ENCODE assay signal across 1 cellular context in the genomic region with DNA sequence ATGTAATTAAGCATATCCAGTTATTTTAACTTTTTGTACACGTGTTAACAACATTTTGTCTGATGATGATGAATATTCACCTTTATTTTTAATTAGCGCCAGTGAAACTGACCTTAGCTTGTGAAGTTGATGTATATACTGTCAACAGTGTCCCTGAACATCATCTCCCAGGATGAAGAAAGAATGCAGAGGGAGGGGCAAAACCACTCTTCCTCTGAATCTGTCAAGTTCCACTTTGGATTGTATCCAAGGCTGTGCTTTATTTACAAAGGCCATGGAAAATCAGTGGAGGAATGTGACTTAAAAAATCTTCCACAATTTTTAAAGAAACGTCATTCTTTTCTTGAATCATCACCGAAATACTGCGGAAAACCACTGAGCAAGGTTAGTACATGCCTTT.
TF ChIP-seq lines count a peak whose summit lies in the region.

No MANE protein-coding gene starts in this region.

TF ChIP-seq in HepG2, 621 proteins besides CTCF, POLR2A, EP300 and RAD21 (continued from another document and continues in another):
- TF ChIP-seq, protein P1, sequence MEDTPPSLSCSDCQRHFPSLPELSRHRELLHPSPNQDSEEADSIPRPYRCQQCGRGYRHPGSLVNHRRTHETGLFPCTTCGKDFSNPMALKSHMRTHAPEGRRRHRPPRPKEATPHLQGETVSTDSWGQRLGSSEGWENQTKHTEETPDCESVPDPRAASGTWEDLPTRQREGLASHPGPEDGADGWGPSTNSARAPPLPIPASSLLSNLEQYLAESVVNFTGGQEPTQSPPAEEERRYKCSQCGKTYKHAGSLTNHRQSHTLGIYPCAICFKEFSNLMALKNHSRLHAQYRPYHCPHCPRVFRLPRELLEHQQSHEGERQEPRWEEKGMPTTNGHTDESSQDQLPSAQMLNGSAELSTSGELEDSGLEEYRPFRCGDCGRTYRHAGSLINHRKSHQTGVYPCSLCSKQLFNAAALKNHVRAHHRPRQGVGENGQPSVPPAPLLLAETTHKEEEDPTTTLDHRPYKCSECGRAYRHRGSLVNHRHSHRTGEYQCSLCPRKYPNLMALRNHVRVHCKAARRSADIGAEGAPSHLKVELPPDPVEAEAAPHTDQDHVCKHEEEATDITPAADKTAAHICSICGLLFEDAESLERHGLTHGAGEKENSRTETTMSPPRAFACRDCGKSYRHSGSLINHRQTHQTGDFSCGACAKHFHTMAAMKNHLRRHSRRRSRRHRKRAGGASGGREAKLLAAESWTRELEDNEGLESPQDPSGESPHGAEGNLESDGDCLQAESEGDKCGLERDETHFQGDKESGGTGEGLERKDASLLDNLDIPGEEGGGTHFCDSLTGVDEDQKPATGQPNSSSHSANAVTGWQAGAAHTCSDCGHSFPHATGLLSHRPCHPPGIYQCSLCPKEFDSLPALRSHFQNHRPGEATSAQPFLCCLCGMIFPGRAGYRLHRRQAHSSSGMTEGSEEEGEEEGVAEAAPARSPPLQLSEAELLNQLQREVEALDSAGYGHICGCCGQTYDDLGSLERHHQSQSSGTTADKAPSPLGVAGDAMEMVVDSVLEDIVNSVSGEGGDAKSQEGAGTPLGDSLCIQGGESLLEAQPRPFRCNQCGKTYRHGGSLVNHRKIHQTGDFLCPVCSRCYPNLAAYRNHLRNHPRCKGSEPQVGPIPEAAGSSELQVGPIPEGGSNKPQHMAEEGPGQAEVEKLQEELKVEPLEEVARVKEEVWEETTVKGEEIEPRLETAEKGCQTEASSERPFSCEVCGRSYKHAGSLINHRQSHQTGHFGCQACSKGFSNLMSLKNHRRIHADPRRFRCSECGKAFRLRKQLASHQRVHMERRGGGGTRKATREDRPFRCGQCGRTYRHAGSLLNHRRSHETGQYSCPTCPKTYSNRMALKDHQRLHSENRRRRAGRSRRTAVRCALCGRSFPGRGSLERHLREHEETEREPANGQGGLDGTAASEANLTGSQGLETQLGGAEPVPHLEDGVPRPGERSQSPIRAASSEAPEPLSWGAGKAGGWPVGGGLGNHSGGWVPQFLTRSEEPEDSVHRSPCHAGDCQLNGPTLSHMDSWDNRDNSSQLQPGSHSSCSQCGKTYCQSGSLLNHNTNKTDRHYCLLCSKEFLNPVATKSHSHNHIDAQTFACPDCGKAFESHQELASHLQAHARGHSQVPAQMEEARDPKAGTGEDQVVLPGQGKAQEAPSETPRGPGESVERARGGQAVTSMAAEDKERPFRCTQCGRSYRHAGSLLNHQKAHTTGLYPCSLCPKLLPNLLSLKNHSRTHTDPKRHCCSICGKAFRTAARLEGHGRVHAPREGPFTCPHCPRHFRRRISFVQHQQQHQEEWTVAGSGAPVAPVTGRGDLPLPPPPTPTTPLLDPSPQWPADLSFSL (CRISPR knock-in tag; IDR thresholded peaks at IDR 0.05): no peak
- TF ChIP-seq KAT2B (IDR thresholded peaks at IDR 0.05; ENCODE audit: borderline replicate concordance, low read depth, low read length) (no peak), THAP11 (CRISPR knock-in tag; IDR thresholded peaks at IDR 0.05) (peak; percentile 56), MYNN (CRISPR knock-in tag; IDR thresholded peaks at IDR 0.05; ENCODE audit: low read depth) (no peak), ZNF274 (CRISPR knock-in tag; IDR thresholded peaks at IDR 0.05) (no peak), HDAC6 (IDR thresholded peaks at IDR 0.05; ENCODE audit: low read depth, low read length) (no peak), TCF7 (IDR thresholded peaks at IDR 0.05; ENCODE audit: low read depth) (peak; percentile 53), ZNF737 (CRISPR knock-in tag; IDR thresholded peaks at IDR 0.05; ENCODE audit: borderline replicate concordance) (no peak), ZNF788 (CRISPR knock-in tag; IDR thresholded peaks at IDR 0.05; ENCODE audit: borderline replicate concordance) (no peak), ZNF33A (CRISPR knock-in tag; IDR thresholded peaks at IDR 0.05; ENCODE audit: borderline replicate concordance) (no peak), ZNF674 (CRISPR knock-in tag; IDR thresholded peaks at IDR 0.05; ENCODE audit: low read depth) (no peak), CREM (IDR thresholded peaks at IDR 0.05) (peak; percentile 68; the same call in 1 of the 2 replicates), CREM (CRISPR knock-in tag; IDR thresholded peaks at IDR 0.05) (no peak), HNF4A (CRISPR knock-in tag; IDR thresholded peaks at IDR 0.05) (peak; percentile 65), ZNF367 (CRISPR knock-in tag; IDR thresholded peaks at IDR 0.05; ENCODE audit: borderline replicate concordance) (no peak), TEAD2 (CRISPR knock-in tag; IDR thresholded peaks at IDR 0.05) (no peak), ZBTB7B (CRISPR knock-in tag; IDR thresholded peaks at IDR 0.05) (no peak), MAF1 (CRISPR knock-in tag; IDR thresholded peaks at IDR 0.05; ENCODE audit: borderline replicate concordance) (no peak), ZNF569 (CRISPR knock-in tag; IDR thresholded peaks at IDR 0.05; ENCODE audit: borderline replicate concordance) (no peak), ZNF124 (CRISPR knock-in tag; IDR thresholded peaks at IDR 0.05) (0 out of 2 replicates have a peak, but pooled peaks have one; percentile 52)
- TF ChIP-seq, protein P2, sequence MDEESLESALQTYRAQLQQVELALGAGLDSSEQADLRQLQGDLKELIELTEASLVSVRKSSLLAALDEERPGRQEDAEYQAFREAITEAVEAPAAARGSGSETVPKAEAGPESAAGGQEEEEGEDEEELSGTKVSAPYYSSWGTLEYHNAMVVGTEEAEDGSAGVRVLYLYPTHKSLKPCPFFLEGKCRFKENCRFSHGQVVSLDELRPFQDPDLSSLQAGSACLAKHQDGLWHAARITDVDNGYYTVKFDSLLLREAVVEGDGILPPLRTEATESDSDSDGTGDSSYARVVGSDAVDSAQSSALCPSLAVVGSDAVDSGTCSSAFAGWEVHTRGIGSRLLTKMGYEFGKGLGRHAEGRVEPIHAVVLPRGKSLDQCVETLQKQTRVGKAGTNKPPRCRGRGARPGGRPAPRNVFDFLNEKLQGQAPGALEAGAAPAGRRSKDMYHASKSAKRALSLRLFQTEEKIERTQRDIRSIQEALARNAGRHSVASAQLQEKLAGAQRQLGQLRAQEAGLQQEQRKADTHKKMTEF (CRISPR knock-in tag; IDR thresholded peaks at IDR 0.05): 0 out of 2 replicates have a peak, but pooled peaks have one; percentile 14
- TF ChIP-seq, protein P3, sequence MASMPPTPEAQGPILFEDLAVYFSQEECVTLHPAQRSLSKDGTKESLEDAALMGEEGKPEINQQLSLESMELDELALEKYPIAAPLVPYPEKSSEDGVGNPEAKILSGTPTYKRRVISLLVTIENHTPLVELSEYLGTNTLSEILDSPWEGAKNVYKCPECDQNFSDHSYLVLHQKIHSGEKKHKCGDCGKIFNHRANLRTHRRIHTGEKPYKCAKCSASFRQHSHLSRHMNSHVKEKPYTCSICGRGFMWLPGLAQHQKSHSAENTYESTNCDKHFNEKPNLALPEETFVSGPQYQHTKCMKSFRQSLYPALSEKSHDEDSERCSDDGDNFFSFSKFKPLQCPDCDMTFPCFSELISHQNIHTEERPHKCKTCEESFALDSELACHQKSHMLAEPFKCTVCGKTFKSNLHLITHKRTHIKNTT (CRISPR knock-in tag; IDR thresholded peaks at IDR 0.05): no peak
- TF ChIP-seq, protein P4, sequence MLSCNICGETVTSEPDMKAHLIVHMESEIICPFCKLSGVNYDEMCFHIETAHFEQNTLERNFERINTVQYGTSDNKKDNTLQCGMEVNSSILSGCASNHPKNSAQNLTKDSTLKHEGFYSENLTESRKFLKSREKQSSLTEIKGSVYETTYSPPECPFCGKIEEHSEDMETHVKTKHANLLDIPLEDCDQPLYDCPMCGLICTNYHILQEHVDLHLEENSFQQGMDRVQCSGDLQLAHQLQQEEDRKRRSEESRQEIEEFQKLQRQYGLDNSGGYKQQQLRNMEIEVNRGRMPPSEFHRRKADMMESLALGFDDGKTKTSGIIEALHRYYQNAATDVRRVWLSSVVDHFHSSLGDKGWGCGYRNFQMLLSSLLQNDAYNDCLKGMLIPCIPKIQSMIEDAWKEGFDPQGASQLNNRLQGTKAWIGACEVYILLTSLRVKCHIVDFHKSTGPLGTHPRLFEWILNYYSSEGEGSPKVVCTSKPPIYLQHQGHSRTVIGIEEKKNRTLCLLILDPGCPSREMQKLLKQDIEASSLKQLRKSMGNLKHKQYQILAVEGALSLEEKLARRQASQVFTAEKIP (CRISPR knock-in tag; IDR thresholded peaks at IDR 0.05; ENCODE audit: borderline replicate concordance): no peak
- TF ChIP-seq, protein P5, sequence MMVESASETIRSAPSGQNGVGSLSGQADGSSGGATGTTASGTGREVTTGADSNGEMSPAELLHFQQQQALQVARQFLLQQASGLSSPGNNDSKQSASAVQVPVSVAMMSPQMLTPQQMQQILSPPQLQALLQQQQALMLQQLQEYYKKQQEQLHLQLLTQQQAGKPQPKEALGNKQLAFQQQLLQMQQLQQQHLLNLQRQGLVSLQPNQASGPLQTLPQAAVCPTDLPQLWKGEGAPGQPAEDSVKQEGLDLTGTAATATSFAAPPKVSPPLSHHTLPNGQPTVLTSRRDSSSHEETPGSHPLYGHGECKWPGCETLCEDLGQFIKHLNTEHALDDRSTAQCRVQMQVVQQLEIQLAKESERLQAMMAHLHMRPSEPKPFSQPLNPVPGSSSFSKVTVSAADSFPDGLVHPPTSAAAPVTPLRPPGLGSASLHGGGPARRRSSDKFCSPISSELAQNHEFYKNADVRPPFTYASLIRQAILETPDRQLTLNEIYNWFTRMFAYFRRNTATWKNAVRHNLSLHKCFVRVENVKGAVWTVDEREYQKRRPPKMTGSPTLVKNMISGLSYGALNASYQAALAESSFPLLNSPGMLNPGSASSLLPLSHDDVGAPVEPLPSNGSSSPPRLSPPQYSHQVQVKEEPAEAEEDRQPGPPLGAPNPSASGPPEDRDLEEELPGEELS (CRISPR knock-in tag; IDR thresholded peaks at IDR 0.05): peak; percentile 86
- TF ChIP-seq, protein P6, sequence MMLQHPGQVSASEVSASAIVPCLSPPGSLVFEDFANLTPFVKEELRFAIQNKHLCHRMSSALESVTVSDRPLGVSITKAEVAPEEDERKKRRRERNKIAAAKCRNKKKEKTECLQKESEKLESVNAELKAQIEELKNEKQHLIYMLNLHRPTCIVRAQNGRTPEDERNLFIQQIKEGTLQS (CRISPR knock-in tag; IDR thresholded peaks at IDR 0.05): no peak
- TF ChIP-seq, protein P7, sequence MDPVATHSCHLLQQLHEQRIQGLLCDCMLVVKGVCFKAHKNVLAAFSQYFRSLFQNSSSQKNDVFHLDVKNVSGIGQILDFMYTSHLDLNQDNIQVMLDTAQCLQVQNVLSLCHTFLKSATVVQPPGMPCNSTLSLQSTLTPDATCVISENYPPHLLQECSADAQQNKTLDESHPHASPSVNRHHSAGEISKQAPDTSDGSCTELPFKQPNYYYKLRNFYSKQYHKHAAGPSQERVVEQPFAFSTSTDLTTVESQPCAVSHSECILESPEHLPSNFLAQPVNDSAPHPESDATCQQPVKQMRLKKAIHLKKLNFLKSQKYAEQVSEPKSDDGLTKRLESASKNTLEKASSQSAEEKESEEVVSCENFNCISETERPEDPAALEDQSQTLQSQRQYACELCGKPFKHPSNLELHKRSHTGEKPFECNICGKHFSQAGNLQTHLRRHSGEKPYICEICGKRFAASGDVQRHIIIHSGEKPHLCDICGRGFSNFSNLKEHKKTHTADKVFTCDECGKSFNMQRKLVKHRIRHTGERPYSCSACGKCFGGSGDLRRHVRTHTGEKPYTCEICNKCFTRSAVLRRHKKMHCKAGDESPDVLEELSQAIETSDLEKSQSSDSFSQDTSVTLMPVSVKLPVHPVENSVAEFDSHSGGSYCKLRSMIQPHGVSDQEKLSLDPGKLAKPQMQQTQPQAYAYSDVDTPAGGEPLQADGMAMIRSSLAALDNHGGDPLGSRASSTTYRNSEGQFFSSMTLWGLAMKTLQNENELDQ (CRISPR knock-in tag; IDR thresholded peaks at IDR 0.05; ENCODE audit: borderline replicate concordance): no peak
- TF ChIP-seq, protein P8, sequence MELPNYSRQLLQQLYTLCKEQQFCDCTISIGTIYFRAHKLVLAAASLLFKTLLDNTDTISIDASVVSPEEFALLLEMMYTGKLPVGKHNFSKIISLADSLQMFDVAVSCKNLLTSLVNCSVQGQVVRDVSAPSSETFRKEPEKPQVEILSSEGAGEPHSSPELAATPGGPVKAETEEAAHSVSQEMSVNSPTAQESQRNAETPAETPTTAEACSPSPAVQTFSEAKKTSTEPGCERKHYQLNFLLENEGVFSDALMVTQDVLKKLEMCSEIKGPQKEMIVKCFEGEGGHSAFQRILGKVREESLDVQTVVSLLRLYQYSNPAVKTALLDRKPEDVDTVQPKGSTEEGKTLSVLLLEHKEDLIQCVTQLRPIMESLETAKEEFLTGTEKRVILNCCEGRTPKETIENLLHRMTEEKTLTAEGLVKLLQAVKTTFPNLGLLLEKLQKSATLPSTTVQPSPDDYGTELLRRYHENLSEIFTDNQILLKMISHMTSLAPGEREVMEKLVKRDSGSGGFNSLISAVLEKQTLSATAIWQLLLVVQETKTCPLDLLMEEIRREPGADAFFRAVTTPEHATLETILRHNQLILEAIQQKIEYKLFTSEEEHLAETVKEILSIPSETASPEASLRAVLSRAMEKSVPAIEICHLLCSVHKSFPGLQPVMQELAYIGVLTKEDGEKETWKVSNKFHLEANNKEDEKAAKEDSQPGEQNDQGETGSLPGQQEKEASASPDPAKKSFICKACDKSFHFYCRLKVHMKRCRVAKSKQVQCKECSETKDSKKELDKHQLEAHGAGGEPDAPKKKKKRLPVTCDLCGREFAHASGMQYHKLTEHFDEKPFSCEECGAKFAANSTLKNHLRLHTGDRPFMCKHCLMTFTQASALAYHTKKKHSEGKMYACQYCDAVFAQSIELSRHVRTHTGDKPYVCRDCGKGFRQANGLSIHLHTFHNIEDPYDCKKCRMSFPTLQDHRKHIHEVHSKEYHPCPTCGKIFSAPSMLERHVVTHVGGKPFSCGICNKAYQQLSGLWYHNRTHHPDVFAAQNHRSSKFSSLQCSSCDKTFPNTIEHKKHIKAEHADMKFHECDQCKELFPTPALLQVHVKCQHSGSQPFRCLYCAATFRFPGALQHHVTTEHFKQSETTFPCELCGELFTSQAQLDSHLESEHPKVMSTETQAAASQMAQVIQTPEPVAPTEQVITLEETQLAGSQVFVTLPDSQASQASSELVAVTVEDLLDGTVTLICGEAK (IDR thresholded peaks at IDR 0.05): no peak
- TF ChIP-seq, protein P8 (CRISPR knock-in tag; IDR thresholded peaks at IDR 0.05): no peak; the same call in 1 of the 2 replicates
